22 cellular contexts compared by ENCODE assay signal in the genomic region with DNA sequence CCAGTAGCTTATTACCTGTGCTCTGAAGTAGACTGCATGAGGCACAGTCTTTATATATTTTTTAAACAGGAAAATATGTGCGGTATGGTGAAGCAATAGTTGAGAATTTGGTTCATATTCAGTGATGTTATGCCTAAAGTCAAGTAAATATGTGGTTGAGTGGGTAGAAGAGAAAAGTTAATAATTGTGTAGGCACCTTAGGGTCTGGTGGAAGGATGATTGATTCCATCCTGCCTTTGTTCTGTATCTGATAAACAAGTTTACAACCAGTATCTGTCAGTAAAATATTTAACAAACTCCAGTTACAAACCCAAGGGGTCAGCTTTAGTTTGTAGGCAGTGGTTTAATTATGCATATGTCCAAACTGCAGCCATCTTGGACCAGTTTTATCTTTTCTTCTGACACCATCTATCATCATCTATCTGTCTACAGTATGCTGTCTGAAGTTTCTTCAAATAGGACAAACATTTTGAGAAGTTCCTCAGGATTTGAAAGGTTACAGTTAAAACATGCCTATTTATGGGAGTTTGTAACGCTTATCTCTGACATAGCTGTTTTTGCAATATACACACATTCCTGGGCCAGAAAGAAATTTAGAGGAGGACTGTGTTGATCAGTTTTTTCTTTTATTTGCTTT. TPM values are rescaled to one million over a fixed set of nuclear protein-coding genes. Genes with fewer than 3 reads are reported as not detected.
DNase-seq lines count a peak whose midpoint lies in the region; ATAC-seq and TF ChIP-seq lines count a peak whose summit lies in the region.
"Had no signal": no experiment of that assay in that cellular context is flagged by ENCODE, and none has a peak within 500 bp of the region (broad histone marks: within the 10 kb centered on the region; RNA-seq: fewer than 3 reads in every experiment).

No MANE protein-coding gene starts in this region.

- ATAC-seq in HG02938 (IDR thresholded peaks at IDR 0.05; ENCODE audit: unreplicated experiment) = peak; percentile 36
- ATAC-seq in gastroesophageal sphincter = no peak
- ATAC-seq: activated naive CD8-positive, alpha-beta T cell treated with anti-CD3 and anti-CD28 coated beads, Interleukin-2, amount 50 U/mL, for 24 hours; effector memory CD8-positive, alpha-beta T cell; natural killer cell treated with Interleukin-12 subunit alpha and Interleukin-12 subunit beta and Interleukin-15 and Interleukin-18, amount 100 ng/mL, for 72 hours; Panc1; SK-N-SH treated with all-trans-retinoic acid at 6 μM for 48 hours had no signal

- H3F3A ChIP-seq in smooth muscle cell (ENCODE audit: low read depth) = no peaks in the 10 kb centered on the region

- CTCF ChIA-PET in activated naive CD4-positive, alpha-beta T cell treated with anti-CD3 and anti-CD28 coated beads for 36 hours (lab: Charles Lee) = interaction anchor here (0.6 kb wide), 1 partner anchor 320 kb away, joined by 3 read pairs; no protein-coding TSS in a partner anchor

- no peak for TF ChIP-seq POLR2A in gastroesophageal sphincter (IDR thresholded peaks at IDR 0.05)

- H3K4me3 ChIP-seq in smooth muscle cell (no peak overlapping the region), gastroesophageal sphincter (no peak overlapping the region)

- H3K9ac ChIP-seq in smooth muscle cell (ENCODE audit: low read depth) = no peak overlapping the region

- DNase-seq in activated naive CD4-positive, alpha-beta T cell treated with anti-CD3 and anti-CD28 coated beads for 36 hours = no peak
- no peak for DNase-seq in activated naive CD4-positive, alpha-beta T cell (lab: John Stamatoyannopoulos, UW)
- DNase-seq in amniotic epithelial cell (ENCODE audit: low read depth) = peak; percentile 85
- no peak for DNase-seq in smooth muscle cell (lab: John Stamatoyannopoulos, UW; ENCODE audit: unreplicated experiment)
- DNase-seq in stimulated activated naive CD4-positive, alpha-beta T cell (lab: John Stamatoyannopoulos, UW) = no peak
- DNase-seq in GM13977 (ENCODE audit: low spot score) = no peak
- DNase-seq: activated CD8-positive, alpha-beta memory T cell treated with anti-CD3 and anti-CD28 coated beads, Interleukin-2, amount 50 U/mL, for 4 hours; activated naive CD8-positive, alpha-beta T cell treated with anti-CD3 and anti-CD28 coated beads, Interleukin-2, amount 50 U/mL, for 24 hours; central memory CD4-positive, alpha-beta T cell; effector memory CD8-positive, alpha-beta T cell; foreskin keratinocyte; GDM1; NCI-H2029 treated with DMSO at 0.1 percent for 48 hours; NCI-H774; stimulated activated CD4-positive, alpha-beta T cell treated with anti-CD3 and anti-CD28 coated beads, Interleukin-2, amount 100 ng/mL, for 24 hours had no signal

- intact Hi-C loops in activated naive CD4-positive, alpha-beta T cell treated with anti-CD3 and anti-CD28 coated beads for 36 hours (cut with micrococcal nuclease) = loop anchor here (5.0 kb wide), 1 partner anchor 108 kb away; no protein-coding TSS in a partner anchor

- no peak overlapping the region for H3K4me3 Mint-ChIP-seq in activated naive CD4-positive, alpha-beta T cell treated with anti-CD3 and anti-CD28 coated beads for 36 hours
- H3K4me3 Mint-ChIP-seq: activated naive CD8-positive, alpha-beta T cell treated with anti-CD3 and anti-CD28 coated beads, Interleukin-2, amount 50 U/mL, for 24 hours; effector memory CD8-positive, alpha-beta T cell; natural killer cell treated with Interleukin-12 subunit alpha and Interleukin-12 subunit beta and Interleukin-15 and Interleukin-18, amount 100 ng/mL, for 72 hours had no signal

- no peak for TF ChIP-seq CTCF in smooth muscle cell (IDR thresholded peaks at IDR 0.05; ENCODE audit: borderline replicate concordance, insufficient read depth, poor library complexity, severe bottlenecking)
- no peak for TF ChIP-seq CTCF in GM13977 (IDR thresholded peaks at IDR 0.05; ENCODE audit: extremely low read depth, insufficient read depth, missing control alignments)
- no peak for TF ChIP-seq CTCF in gastroesophageal sphincter (IDR thresholded peaks at IDR 0.05)

- no peaks in the 10 kb centered on the region for H3K9me3 Mint-ChIP-seq in activated naive CD4-positive, alpha-beta T cell treated with anti-CD3 and anti-CD28 coated beads for 36 hours
- H3K9me3 Mint-ChIP-seq: activated naive CD8-positive, alpha-beta T cell treated with anti-CD3 and anti-CD28 coated beads, Interleukin-2, amount 50 U/mL, for 24 hours; effector memory CD8-positive, alpha-beta T cell; natural killer cell treated with Interleukin-12 subunit alpha and Interleukin-12 subunit beta and Interleukin-15 and Interleukin-18, amount 100 ng/mL, for 72 hours had no signal

- H4K20me1 ChIP-seq in smooth muscle cell (ENCODE audit: low read depth) = peaks cover 99% of the 10 kb centered on the region

- no peak overlapping the region for H2AFZ ChIP-seq in smooth muscle cell (ENCODE audit: low read depth)

- H3K4me1 ChIP-seq in smooth muscle cell (ENCODE audit: low read depth) (peaks cover 26% of the 10 kb centered on the region), gastroesophageal sphincter (peaks cover 0 to 33% (median 0%) of the 10 kb centered on the region in 3 donors)

- in situ Hi-C loops in GM13977 (cut with MboI; ENCODE audit: low pct_unique_long_range_greater_than_20kb, low sequenced_read_pairs, unreplicated experiment) = no loop called here

- no peaks in the 10 kb centered on the region for H3K9me3 ChIP-seq in smooth muscle cell (replicated peaks; ENCODE audit: low read depth)
- H3K9me3 ChIP-seq in gastroesophageal sphincter = no peaks in the 10 kb centered on the region
- H3K9me3 ChIP-seq: Caco-2 had no signal

- no peak for TF ChIP-seq EP300 in gastroesophageal sphincter (IDR thresholded peaks at IDR 0.05)

- H3K27ac ChIP-seq in smooth muscle cell (ENCODE audit: low read depth) = peak overlapping the region; percentile 2
- H3K27ac ChIP-seq in gastroesophageal sphincter = no peak overlapping the region
- H3K27ac ChIP-seq: foreskin keratinocyte, VCaP had no signal

- H3K27me3 Mint-ChIP-seq in activated naive CD4-positive, alpha-beta T cell treated with anti-CD3 and anti-CD28 coated beads for 36 hours (ENCODE audit: low read depth) = no peaks in the 10 kb centered on the region
- H3K27me3 Mint-ChIP-seq: activated naive CD8-positive, alpha-beta T cell treated with anti-CD3 and anti-CD28 coated beads, Interleukin-2, amount 50 U/mL, for 24 hours; effector memory CD8-positive, alpha-beta T cell; natural killer cell treated with Interleukin-12 subunit alpha and Interleukin-12 subunit beta and Interleukin-15 and Interleukin-18, amount 100 ng/mL, for 72 hours had no signal

- peaks cover 100% of the 10 kb centered on the region for H3K79me2 ChIP-seq in smooth muscle cell (ENCODE audit: low read depth)

- no peaks in the 10 kb centered on the region for H3K36me3 ChIP-seq in smooth muscle cell (ENCODE audit: low read depth)
- no peaks in the 10 kb centered on the region for H3K36me3 ChIP-seq in gastroesophageal sphincter

- WGBS in smooth muscle cell (ENCODE audit: low lambda C conversion rate) = 46% methylated on average over 2 of the region's 2 CpGs
- WGBS in gastroesophageal sphincter (ENCODE audit: low coverage in 1 of 2), 2 donors = 84 to 88% methylated on average over 2 of the region's 2 CpGs

- no peak overlapping the region for H3K4me2 ChIP-seq in smooth muscle cell

- peaks cover 42% of the 10 kb centered on the region for H3K36me3 Mint-ChIP-seq in activated naive CD4-positive, alpha-beta T cell treated with anti-CD3 and anti-CD28 coated beads for 36 hours (ENCODE audit: low read depth)
- H3K36me3 Mint-ChIP-seq: natural killer cell treated with Interleukin-12 subunit alpha and Interleukin-12 subunit beta and Interleukin-15 and Interleukin-18, amount 100 ng/mL, for 72 hours had no signal

- peak overlapping the region; percentile 58 for H3K27ac Mint-ChIP-seq in activated naive CD4-positive, alpha-beta T cell treated with anti-CD3 and anti-CD28 coated beads for 36 hours
- H3K27ac Mint-ChIP-seq: activated naive CD8-positive, alpha-beta T cell treated with anti-CD3 and anti-CD28 coated beads, Interleukin-2, amount 50 U/mL, for 24 hours; effector memory CD8-positive, alpha-beta T cell; natural killer cell treated with Interleukin-12 subunit alpha and Interleukin-12 subunit beta and Interleukin-15 and Interleukin-18, amount 100 ng/mL, for 72 hours had no signal

- H3K27me3 ChIP-seq in smooth muscle cell (ENCODE audit: low read depth) = no peaks in the 10 kb centered on the region
- H3K27me3 ChIP-seq in gastroesophageal sphincter = no peaks in the 10 kb centered on the region
- H3K27me3 ChIP-seq: foreskin keratinocyte had no signal

- peaks cover 69% of the 10 kb centered on the region for H3K4me1 Mint-ChIP-seq in activated naive CD4-positive, alpha-beta T cell treated with anti-CD3 and anti-CD28 coated beads for 36 hours (ENCODE audit: low read depth)

RNA-seq across cellular contexts. Expression of gene SINHCAF, which starts 10.7 kb away (rescaled TPM):
- 100 to 1,000 TPM; 158 to 169 TPM for total RNA-seq in activated naive CD4-positive, alpha-beta T cell treated with anti-CD3 and anti-CD28 coated beads for 36 hours
- total RNA-seq in smooth muscle cell = 101 and 103 TPM in 2 replicates
- 41.6 and 49.2 TPM in 2 replicates for polyA plus RNA-seq in smooth muscle cell
- total RNA-seq in gastroesophageal sphincter = 10 to 100 TPM; 21.7 to 67.8 (median 25.8) TPM
